2 cellular contexts compared by ENCODE assay signal in the genomic region with DNA sequence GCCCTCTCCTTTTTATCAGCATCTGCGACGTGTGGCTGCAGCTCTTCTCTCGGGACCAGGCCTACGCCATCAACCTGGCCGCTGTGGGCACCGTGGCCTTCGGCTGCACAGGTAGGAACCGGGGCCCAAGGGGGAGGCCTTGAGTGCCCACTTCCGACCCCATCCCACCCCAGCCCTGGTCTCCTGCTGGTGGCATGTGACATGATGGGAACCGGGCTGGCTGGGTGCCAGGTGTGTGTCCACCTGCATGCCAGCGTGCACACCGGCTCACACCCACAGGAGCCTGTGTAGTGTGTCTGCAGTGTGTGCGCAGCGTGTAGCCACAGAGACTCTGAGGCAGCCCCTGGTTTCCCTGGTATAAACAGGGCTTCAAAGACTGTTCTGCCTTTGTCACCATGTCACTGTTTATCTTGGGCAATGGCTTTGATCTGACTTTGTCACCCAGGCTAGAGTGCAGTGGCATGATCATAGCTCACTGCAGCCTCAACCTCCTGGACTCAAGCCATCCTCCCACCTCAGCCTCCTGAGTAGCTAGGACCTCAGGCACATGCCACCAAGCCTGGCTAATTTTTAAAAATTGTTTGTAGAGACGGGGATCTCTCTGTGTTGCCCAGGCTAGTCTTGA.
TF ChIP-seq lines count a peak whose summit lies in the region.
"Not testable (repeated sequence)": the region's sequence is repeated elsewhere in the genome, so short reads cannot be mapped to it uniquely, and the experiment has no call there.

No MANE protein-coding gene starts in this region.

TF ChIP-seq in K562, 482 proteins besides CTCF, POLR2A, EP300 and RAD21:
- TF ChIP-seq NFIC (IDR thresholded peaks at IDR 0.05) = peak; percentile 73

TF ChIP-seq in HepG2, 621 proteins besides CTCF, POLR2A, EP300 and RAD21 (continues in another document):
- TF ChIP-seq RARA (CRISPR knock-in tag; IDR thresholded peaks at IDR 0.05) = peak; percentile 41
- TF ChIP-seq FOXO1 (CRISPR knock-in tag; IDR thresholded peaks at IDR 0.05) = peak; percentile 55; the same call in 1 of the 2 replicates
- not testable (repeated sequence) for TF ChIP-seq FOXA1, SOX13, NR2F6 (IDR thresholded peaks at IDR 0.05)
- TF ChIP-seq FOXA1 (CRISPR knock-in tag; IDR thresholded peaks at IDR 0.05) = peak; percentile 45
- 0 out of 2 replicates have a peak, but pooled peaks have one; percentile 13 for TF ChIP-seq MED1 (CRISPR knock-in tag; IDR thresholded peaks at IDR 0.05)
- peak; percentile 59 for TF ChIP-seq SAP130 (CRISPR knock-in tag; IDR thresholded peaks at IDR 0.05; ENCODE audit: low read depth)
- peak; percentile 33; the same call in 1 of the 2 replicates for TF ChIP-seq SALL1 (CRISPR knock-in tag; IDR thresholded peaks at IDR 0.05)
- TF ChIP-seq TBX3 (IDR thresholded peaks at IDR 0.05; ENCODE audit: borderline replicate concordance) = peak; percentile 50; the same call in 1 of the 2 replicates
- TF ChIP-seq SOX13 (CRISPR knock-in tag; conservative IDR thresholded peaks at IDR 0.05 in 1 of 2, IDR thresholded peaks at IDR 0.05 in 1 of 2) = 0 out of 4 replicates have a peak, but pooled peaks of 1 of the 2 experiments have one; percentile 27
- TF ChIP-seq, protein P1, sequence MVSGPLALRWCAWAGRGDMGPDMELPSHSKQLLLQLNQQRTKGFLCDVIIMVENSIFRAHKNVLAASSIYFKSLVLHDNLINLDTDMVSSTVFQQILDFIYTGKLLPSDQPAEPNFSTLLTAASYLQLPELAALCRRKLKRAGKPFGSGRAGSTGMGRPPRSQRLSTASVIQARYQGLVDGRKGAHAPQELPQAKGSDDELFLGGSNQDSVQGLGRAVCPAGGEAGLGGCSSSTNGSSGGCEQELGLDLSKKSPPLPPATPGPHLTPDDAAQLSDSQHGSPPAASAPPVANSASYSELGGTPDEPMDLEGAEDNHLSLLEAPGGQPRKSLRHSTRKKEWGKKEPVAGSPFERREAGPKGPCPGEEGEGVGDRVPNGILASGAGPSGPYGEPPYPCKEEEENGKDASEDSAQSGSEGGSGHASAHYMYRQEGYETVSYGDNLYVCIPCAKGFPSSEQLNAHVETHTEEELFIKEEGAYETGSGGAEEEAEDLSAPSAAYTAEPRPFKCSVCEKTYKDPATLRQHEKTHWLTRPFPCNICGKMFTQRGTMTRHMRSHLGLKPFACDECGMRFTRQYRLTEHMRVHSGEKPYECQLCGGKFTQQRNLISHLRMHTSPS (CRISPR knock-in tag; IDR thresholded peaks at IDR 0.05; ENCODE audit: low read depth) = peak; percentile 68; the same call in 1 of the 2 replicates
- TF ChIP-seq, protein P2, sequence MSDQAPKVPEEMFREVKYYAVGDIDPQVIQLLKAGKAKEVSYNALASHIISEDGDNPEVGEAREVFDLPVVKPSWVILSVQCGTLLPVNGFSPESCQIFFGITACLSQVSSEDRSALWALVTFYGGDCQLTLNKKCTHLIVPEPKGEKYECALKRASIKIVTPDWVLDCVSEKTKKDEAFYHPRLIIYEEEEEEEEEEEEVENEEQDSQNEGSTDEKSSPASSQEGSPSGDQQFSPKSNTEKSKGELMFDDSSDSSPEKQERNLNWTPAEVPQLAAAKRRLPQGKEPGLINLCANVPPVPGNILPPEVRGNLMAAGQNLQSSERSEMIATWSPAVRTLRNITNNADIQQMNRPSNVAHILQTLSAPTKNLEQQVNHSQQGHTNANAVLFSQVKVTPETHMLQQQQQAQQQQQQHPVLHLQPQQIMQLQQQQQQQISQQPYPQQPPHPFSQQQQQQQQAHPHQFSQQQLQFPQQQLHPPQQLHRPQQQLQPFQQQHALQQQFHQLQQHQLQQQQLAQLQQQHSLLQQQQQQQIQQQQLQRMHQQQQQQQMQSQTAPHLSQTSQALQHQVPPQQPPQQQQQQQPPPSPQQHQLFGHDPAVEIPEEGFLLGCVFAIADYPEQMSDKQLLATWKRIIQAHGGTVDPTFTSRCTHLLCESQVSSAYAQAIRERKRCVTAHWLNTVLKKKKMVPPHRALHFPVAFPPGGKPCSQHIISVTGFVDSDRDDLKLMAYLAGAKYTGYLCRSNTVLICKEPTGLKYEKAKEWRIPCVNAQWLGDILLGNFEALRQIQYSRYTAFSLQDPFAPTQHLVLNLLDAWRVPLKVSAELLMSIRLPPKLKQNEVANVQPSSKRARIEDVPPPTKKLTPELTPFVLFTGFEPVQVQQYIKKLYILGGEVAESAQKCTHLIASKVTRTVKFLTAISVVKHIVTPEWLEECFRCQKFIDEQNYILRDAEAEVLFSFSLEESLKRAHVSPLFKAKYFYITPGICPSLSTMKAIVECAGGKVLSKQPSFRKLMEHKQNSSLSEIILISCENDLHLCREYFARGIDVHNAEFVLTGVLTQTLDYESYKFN (CRISPR knock-in tag; conservative IDR thresholded peaks at IDR 0.05) = 0 out of 2 replicates have a peak, but pooled peaks have one; percentile 16
- peak; percentile 66; the same call in 1 of the 2 replicates for TF ChIP-seq SOX5 (CRISPR knock-in tag; IDR thresholded peaks at IDR 0.05; ENCODE audit: borderline replicate concordance)
- TF ChIP-seq, protein P3, sequence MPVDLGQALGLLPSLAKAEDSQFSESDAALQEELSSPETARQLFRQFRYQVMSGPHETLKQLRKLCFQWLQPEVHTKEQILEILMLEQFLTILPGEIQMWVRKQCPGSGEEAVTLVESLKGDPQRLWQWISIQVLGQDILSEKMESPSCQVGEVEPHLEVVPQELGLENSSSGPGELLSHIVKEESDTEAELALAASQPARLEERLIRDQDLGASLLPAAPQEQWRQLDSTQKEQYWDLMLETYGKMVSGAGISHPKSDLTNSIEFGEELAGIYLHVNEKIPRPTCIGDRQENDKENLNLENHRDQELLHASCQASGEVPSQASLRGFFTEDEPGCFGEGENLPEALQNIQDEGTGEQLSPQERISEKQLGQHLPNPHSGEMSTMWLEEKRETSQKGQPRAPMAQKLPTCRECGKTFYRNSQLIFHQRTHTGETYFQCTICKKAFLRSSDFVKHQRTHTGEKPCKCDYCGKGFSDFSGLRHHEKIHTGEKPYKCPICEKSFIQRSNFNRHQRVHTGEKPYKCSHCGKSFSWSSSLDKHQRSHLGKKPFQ (CRISPR knock-in tag; IDR thresholded peaks at IDR 0.05; ENCODE audit: insufficient replicate concordance) = peak; percentile 89
- peak; percentile 63; the same call in 1 of the 2 replicates for TF ChIP-seq TBX2 (CRISPR knock-in tag; IDR thresholded peaks at IDR 0.05; ENCODE audit: borderline replicate concordance)
- TF ChIP-seq, protein P4, sequence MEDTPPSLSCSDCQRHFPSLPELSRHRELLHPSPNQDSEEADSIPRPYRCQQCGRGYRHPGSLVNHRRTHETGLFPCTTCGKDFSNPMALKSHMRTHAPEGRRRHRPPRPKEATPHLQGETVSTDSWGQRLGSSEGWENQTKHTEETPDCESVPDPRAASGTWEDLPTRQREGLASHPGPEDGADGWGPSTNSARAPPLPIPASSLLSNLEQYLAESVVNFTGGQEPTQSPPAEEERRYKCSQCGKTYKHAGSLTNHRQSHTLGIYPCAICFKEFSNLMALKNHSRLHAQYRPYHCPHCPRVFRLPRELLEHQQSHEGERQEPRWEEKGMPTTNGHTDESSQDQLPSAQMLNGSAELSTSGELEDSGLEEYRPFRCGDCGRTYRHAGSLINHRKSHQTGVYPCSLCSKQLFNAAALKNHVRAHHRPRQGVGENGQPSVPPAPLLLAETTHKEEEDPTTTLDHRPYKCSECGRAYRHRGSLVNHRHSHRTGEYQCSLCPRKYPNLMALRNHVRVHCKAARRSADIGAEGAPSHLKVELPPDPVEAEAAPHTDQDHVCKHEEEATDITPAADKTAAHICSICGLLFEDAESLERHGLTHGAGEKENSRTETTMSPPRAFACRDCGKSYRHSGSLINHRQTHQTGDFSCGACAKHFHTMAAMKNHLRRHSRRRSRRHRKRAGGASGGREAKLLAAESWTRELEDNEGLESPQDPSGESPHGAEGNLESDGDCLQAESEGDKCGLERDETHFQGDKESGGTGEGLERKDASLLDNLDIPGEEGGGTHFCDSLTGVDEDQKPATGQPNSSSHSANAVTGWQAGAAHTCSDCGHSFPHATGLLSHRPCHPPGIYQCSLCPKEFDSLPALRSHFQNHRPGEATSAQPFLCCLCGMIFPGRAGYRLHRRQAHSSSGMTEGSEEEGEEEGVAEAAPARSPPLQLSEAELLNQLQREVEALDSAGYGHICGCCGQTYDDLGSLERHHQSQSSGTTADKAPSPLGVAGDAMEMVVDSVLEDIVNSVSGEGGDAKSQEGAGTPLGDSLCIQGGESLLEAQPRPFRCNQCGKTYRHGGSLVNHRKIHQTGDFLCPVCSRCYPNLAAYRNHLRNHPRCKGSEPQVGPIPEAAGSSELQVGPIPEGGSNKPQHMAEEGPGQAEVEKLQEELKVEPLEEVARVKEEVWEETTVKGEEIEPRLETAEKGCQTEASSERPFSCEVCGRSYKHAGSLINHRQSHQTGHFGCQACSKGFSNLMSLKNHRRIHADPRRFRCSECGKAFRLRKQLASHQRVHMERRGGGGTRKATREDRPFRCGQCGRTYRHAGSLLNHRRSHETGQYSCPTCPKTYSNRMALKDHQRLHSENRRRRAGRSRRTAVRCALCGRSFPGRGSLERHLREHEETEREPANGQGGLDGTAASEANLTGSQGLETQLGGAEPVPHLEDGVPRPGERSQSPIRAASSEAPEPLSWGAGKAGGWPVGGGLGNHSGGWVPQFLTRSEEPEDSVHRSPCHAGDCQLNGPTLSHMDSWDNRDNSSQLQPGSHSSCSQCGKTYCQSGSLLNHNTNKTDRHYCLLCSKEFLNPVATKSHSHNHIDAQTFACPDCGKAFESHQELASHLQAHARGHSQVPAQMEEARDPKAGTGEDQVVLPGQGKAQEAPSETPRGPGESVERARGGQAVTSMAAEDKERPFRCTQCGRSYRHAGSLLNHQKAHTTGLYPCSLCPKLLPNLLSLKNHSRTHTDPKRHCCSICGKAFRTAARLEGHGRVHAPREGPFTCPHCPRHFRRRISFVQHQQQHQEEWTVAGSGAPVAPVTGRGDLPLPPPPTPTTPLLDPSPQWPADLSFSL (CRISPR knock-in tag; IDR thresholded peaks at IDR 0.05) = peak; percentile 68; the same call in 1 of the 2 replicates
- TF ChIP-seq HDAC2 (CRISPR knock-in tag; IDR thresholded peaks at IDR 0.05) = peak; percentile 52; the same call in 1 of the 2 replicates
- TF ChIP-seq HNRNPL (IDR thresholded peaks at IDR 0.05; ENCODE audit: low read depth, low read length) = 0 out of 2 replicates have a peak, but pooled peaks have one; percentile 36
- TF ChIP-seq FOXK1 (CRISPR knock-in tag; IDR thresholded peaks at IDR 0.05; ENCODE audit: borderline replicate concordance, low read depth) = peak; percentile 41; the same call in 1 of the 2 replicates
- TF ChIP-seq TCF7 (IDR thresholded peaks at IDR 0.05; ENCODE audit: low read depth) = peak; percentile 76; the same call in 1 of the 2 replicates
- TF ChIP-seq NR2F6 (CRISPR knock-in tag; IDR thresholded peaks at IDR 0.05) = 0 out of 2 replicates have a peak, but pooled peaks have one; percentile 17
- TF ChIP-seq, protein P5, sequence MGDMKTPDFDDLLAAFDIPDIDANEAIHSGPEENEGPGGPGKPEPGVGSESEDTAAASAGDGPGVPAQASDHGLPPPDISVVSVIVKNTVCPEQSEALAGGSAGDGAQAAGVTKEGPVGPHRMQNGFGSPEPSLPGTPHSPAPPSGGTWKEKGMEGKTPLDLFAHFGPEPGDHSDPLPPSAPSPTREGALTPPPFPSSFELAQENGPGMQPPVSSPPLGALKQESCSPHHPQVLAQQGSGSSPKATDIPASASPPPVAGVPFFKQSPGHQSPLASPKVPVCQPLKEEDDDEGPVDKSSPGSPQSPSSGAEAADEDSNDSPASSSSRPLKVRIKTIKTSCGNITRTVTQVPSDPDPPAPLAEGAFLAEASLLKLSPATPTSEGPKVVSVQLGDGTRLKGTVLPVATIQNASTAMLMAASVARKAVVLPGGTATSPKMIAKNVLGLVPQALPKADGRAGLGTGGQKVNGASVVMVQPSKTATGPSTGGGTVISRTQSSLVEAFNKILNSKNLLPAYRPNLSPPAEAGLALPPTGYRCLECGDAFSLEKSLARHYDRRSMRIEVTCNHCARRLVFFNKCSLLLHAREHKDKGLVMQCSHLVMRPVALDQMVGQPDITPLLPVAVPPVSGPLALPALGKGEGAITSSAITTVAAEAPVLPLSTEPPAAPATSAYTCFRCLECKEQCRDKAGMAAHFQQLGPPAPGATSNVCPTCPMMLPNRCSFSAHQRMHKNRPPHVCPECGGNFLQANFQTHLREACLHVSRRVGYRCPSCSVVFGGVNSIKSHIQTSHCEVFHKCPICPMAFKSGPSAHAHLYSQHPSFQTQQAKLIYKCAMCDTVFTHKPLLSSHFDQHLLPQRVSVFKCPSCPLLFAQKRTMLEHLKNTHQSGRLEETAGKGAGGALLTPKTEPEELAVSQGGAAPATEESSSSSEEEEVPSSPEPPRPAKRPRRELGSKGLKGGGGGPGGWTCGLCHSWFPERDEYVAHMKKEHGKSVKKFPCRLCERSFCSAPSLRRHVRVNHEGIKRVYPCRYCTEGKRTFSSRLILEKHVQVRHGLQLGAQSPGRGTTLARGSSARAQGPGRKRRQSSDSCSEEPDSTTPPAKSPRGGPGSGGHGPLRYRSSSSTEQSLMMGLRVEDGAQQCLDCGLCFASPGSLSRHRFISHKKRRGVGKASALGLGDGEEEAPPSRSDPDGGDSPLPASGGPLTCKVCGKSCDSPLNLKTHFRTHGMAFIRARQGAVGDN (CRISPR knock-in tag; IDR thresholded peaks at IDR 0.05) = peak; percentile 37; the same call in 1 of the 2 replicates
- TF ChIP-seq, protein P6, sequence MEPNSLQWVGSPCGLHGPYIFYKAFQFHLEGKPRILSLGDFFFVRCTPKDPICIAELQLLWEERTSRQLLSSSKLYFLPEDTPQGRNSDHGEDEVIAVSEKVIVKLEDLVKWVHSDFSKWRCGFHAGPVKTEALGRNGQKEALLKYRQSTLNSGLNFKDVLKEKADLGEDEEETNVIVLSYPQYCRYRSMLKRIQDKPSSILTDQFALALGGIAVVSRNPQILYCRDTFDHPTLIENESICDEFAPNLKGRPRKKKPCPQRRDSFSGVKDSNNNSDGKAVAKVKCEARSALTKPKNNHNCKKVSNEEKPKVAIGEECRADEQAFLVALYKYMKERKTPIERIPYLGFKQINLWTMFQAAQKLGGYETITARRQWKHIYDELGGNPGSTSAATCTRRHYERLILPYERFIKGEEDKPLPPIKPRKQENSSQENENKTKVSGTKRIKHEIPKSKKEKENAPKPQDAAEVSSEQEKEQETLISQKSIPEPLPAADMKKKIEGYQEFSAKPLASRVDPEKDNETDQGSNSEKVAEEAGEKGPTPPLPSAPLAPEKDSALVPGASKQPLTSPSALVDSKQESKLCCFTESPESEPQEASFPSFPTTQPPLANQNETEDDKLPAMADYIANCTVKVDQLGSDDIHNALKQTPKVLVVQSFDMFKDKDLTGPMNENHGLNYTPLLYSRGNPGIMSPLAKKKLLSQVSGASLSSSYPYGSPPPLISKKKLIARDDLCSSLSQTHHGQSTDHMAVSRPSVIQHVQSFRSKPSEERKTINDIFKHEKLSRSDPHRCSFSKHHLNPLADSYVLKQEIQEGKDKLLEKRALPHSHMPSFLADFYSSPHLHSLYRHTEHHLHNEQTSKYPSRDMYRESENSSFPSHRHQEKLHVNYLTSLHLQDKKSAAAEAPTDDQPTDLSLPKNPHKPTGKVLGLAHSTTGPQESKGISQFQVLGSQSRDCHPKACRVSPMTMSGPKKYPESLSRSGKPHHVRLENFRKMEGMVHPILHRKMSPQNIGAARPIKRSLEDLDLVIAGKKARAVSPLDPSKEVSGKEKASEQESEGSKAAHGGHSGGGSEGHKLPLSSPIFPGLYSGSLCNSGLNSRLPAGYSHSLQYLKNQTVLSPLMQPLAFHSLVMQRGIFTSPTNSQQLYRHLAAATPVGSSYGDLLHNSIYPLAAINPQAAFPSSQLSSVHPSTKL (CRISPR knock-in tag; IDR thresholded peaks at IDR 0.05) = 0 out of 2 replicates have a peak, but pooled peaks have one; percentile 29
- TF ChIP-seq, protein P7, sequence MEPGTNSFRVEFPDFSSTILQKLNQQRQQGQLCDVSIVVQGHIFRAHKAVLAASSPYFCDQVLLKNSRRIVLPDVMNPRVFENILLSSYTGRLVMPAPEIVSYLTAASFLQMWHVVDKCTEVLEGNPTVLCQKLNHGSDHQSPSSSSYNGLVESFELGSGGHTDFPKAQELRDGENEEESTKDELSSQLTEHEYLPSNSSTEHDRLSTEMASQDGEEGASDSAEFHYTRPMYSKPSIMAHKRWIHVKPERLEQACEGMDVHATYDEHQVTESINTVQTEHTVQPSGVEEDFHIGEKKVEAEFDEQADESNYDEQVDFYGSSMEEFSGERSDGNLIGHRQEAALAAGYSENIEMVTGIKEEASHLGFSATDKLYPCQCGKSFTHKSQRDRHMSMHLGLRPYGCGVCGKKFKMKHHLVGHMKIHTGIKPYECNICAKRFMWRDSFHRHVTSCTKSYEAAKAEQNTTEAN (CRISPR knock-in tag; conservative IDR thresholded peaks at IDR 0.05) = peak; percentile 98
